9 cellular contexts compared by ENCODE assay signal in the genomic region with DNA sequence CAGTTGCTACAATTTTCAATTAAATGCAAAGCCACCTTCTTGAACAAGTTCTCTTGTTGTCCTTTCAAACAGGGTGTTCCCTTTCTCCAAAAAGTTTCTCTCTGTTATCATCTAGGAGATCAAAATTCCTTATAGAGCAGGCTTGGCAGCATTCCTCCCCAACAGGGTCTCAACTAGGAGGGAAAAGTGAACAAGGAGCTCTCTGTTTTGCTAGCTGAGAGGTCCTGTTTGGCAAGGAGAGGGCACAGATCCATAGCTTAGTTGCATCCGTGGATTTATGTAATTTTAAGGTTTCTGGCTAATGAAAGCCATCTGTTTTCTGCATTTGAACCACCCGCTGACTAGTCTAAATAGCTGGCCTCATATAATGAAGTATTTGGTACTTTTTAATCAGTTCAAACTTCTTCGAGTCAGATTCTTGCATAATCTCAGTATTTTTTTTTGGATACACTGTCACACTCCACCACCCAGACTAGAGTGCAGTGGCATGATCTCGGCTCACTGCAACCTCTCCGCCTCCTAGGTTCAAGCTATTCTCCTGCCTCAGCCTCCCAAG. TPM values are rescaled to one million over a fixed set of nuclear protein-coding genes. Genes with fewer than 3 reads are reported as not detected.
DNase-seq lines count a peak whose midpoint lies in the region; ATAC-seq and TF ChIP-seq lines count a peak whose summit lies in the region.
"Had no signal": no experiment of that assay in that cellular context is flagged by ENCODE, and none has a peak within 500 bp of the region (broad histone marks: within the 10 kb centered on the region; RNA-seq: fewer than 3 reads in every experiment).

No MANE protein-coding gene starts in this region.

- TF ChIP-seq EP300 in suprapubic skin (IDR thresholded peaks at IDR 0.05), result no peak

- WGBS in suprapubic skin, result 29% methylated on average over 5 of the region's 5 CpGs

- H3K4me1 ChIP-seq in right atrium auricular region, result peaks cover 0 to 52% of the 10 kb centered on the region in 2 donors
- H3K4me1 ChIP-seq in suprapubic skin, result peaks cover 58% of the 10 kb centered on the region

- H3K4me3 ChIP-seq in HFF-Myc (replicated peaks; ENCODE audit: low read depth, low read length) (no peak overlapping the region), astrocyte of the cerebellum (ENCODE audit: low read depth, low read length) (no peak overlapping the region), right atrium auricular region (no peak overlapping the region), suprapubic skin (no peak overlapping the region)

- in situ Hi-C loops in astrocyte of the cerebellum (cut with HindIII; ENCODE audit: low sequenced_read_pairs), result no loop called here

- peak; percentile 47 for DNase-seq in HFF-Myc (ENCODE audit: extremely low read depth, low read depth)
- DNase-seq in astrocyte of the cerebellum (ENCODE audit: low read depth), result peak; percentile 56
- DNase-seq in right atrium auricular region (ENCODE audit: low spot score), result no peak
- no peak for DNase-seq in suprapubic skin (ENCODE audit: low spot score in 2 of 2)
- DNase-seq in stimulated activated CD4-positive, alpha-beta T cell treated with anti-CD3 and anti-CD28 coated beads, Interleukin-12 subunit alpha, Interleukin-12 subunit beta, amount 100 ng/mL, for 4 hours, result no peak
- DNase-seq in NCI-H2227 (lab: John Stamatoyannopoulos, UW; ENCODE audit: unreplicated experiment), result no peak
- DNase-seq in activated T-cell treated with anti-CD3 and anti-CD28 coated beads, Interleukin-2, amount 50 U/mL, for 4 hours, result no peak
- DNase-seq in DMS53 treated with DMSO at 0.1 percent for 48 hours (lab: John Stamatoyannopoulos, UW; ENCODE audit: unreplicated experiment), result no peak
- DNase-seq: NCI-H510A had no signal

- no peaks in the 10 kb centered on the region for H3K27me3 ChIP-seq in right atrium auricular region
- no peaks in the 10 kb centered on the region for H3K27me3 ChIP-seq in suprapubic skin

- H3K36me3 Mint-ChIP-seq in activated T-cell treated with anti-CD3 and anti-CD28 coated beads, Interleukin-2, amount 50 U/mL, for 4 hours (ENCODE audit: insufficient read depth), result peaks cover 3% of the 10 kb centered on the region

- no peaks in the 10 kb centered on the region for H3K27me3 Mint-ChIP-seq in activated T-cell treated with anti-CD3 and anti-CD28 coated beads, Interleukin-2, amount 50 U/mL, for 4 hours (ENCODE audit: low read depth)

- no peak for TF ChIP-seq CTCF in HFF-Myc (IDR thresholded peaks at IDR 0.05; ENCODE audit: low read depth, low read length, missing control alignments)
- TF ChIP-seq CTCF in astrocyte of the cerebellum (IDR thresholded peaks at IDR 0.05; ENCODE audit: low read depth, low read length, missing control alignments), result no peak
- no peak for TF ChIP-seq CTCF in right atrium auricular region (IDR thresholded peaks at IDR 0.05)
- TF ChIP-seq CTCF in suprapubic skin (IDR thresholded peaks at IDR 0.05), result no peak

- H3K9me3 Mint-ChIP-seq in activated T-cell treated with anti-CD3 and anti-CD28 coated beads, Interleukin-2, amount 50 U/mL, for 4 hours, result no peaks in the 10 kb centered on the region

- peaks cover 9% of the 10 kb centered on the region for H3K4me1 Mint-ChIP-seq in activated T-cell treated with anti-CD3 and anti-CD28 coated beads, Interleukin-2, amount 50 U/mL, for 4 hours (ENCODE audit: low read depth)

- H3K27ac ChIP-seq in right atrium auricular region, result peak overlapping the region; percentile 71 to 76
- peak overlapping the region; percentile 76 for H3K27ac ChIP-seq in suprapubic skin

- no peak for TF ChIP-seq POLR2A in suprapubic skin (IDR thresholded peaks at IDR 0.05)

- H3K36me3 ChIP-seq in right atrium auricular region, result no peaks in the 10 kb centered on the region
- H3K36me3 ChIP-seq in suprapubic skin, result no peaks in the 10 kb centered on the region

- ATAC-seq in activated T-cell treated with anti-CD3 and anti-CD28 coated beads, Interleukin-2, amount 50 U/mL, for 4 hours, result no peak

- H3K4me3 Mint-ChIP-seq in activated T-cell treated with anti-CD3 and anti-CD28 coated beads, Interleukin-2, amount 50 U/mL, for 4 hours, result no peak overlapping the region

- H3K9me3 ChIP-seq in right atrium auricular region, result no peaks in the 10 kb centered on the region
- H3K9me3 ChIP-seq in suprapubic skin, result no peaks in the 10 kb centered on the region

RNA-seq across cellular contexts. Expression of a gene that starts 54.0 kb away (rescaled TPM):
- 100 to 1,000 TPM; 326 to 389 TPM for total RNA-seq in right atrium auricular region
- total RNA-seq in suprapubic skin, result 100 to 1,000 TPM; 234 to 376 (median 343) TPM
- 10 to 100 TPM; 56.2 to 61.1 (median 60.1) TPM for total RNA-seq in activated T-cell treated with anti-CD3 and anti-CD28 coated beads, Interleukin-2, amount 50 U/mL, for 4 hours

Comparison
In these comparisons a context has a peak if more than half of its experiments do, and no peak if none do; other contexts are left out.
1. DNase-seq: peak in HFF-Myc (single experiment) and astrocyte of the cerebellum (single experiment); none in right atrium auricular region (single experiment), suprapubic skin (0 of 2), stimulated activated CD4-positive, alpha-beta T cell treated with anti-CD3 and anti-CD28 coated beads, Interleukin-12 subunit alpha, Interleukin-12 subunit beta, amount 100 ng/mL, for 4 hours (single experiment), NCI-H2227 (single experiment), activated T-cell treated with anti-CD3 and anti-CD28 coated beads, Interleukin-2, amount 50 U/mL, for 4 hours (single experiment) and DMS53 treated with DMSO at 0.1 percent for 48 hours (single experiment).